In genomic region chr21:36068748-36069398, GRCh38 we compare ENCODE assay signal across 8 cellular contexts. TPM values are rescaled to one million over a fixed set of nuclear protein-coding genes. Genes with fewer than 3 reads are reported as not detected.
DNase-seq lines count a peak whose midpoint lies in the region; ATAC-seq and TF ChIP-seq lines count a peak whose summit lies in the region.

No MANE protein-coding gene starts in this region.

- peak overlapping the region; percentile 90 for H3K4me3 Mint-ChIP-seq in stimulated activated naive CD8-positive, alpha-beta T cell treated with anti-CD3 and anti-CD28 coated beads, Interleukin-15, Interleukin-2, amounts not matched to agents 100 ng/mL and 50 ng/mL, for 24 hours
- no peak overlapping the region for H3K4me3 Mint-ChIP-seq in stimulated activated naive CD8-positive, alpha-beta T cell treated with anti-CD3 and anti-CD28 coated beads, Interleukin-15, amount 100 ng/mL, for 72 hours
- H3K4me3 Mint-ChIP-seq in brain = peak overlapping the region; percentile 1 to 93 (median 88)
- H3K4me3 Mint-ChIP-seq in naive thymus-derived CD8-positive, alpha-beta T cell = peak overlapping the region in 8 of 10 donors; percentile 34 to 92 (median 90)

- no peak for TF ChIP-seq CTCF in brain (conservative IDR thresholded peaks at IDR 0.05)

- POLR2A ChIA-PET in naive thymus-derived CD8-positive, alpha-beta T cell (lab: Charles Lee) = interaction anchor here (0.6 to 2.8 kb wide), 8 partner anchors 9 to 1308 kb away, joined by 3 to 60 read pairs (median 4); partner anchors contain the start of gene SETD4

- peaks cover 47% of the 10 kb centered on the region for H3K36me3 Mint-ChIP-seq in stimulated activated naive CD8-positive, alpha-beta T cell treated with anti-CD3 and anti-CD28 coated beads, Interleukin-15, Interleukin-2, amounts not matched to agents 100 ng/mL and 50 ng/mL, for 24 hours (ENCODE audit: low read depth)
- peaks cover 23% of the 10 kb centered on the region for H3K36me3 Mint-ChIP-seq in brain
- H3K36me3 Mint-ChIP-seq in naive thymus-derived CD8-positive, alpha-beta T cell = peaks cover 12 to 23% (median 22%) of the 10 kb centered on the region in 3 donors

- peaks cover 7% of the 10 kb centered on the region for H3K9me3 Mint-ChIP-seq in stimulated activated naive CD8-positive, alpha-beta T cell treated with anti-CD3 and anti-CD28 coated beads, Interleukin-15, Interleukin-2, amounts not matched to agents 100 ng/mL and 50 ng/mL, for 24 hours
- peaks cover 5 to 8% of the 10 kb centered on the region in 2 donors for H3K9me3 Mint-ChIP-seq in stimulated activated naive CD8-positive, alpha-beta T cell treated with anti-CD3 and anti-CD28 coated beads, Interleukin-15, amount 100 ng/mL, for 72 hours
- H3K9me3 Mint-ChIP-seq in brain = peaks cover 9 to 13% (median 11%) of the 10 kb centered on the region in 5 experiments
- peaks cover 0 to 16% (median 6%) of the 10 kb centered on the region in 9 donors for H3K9me3 Mint-ChIP-seq in naive thymus-derived CD8-positive, alpha-beta T cell

- peaks cover 59% of the 10 kb centered on the region for H3K4me1 Mint-ChIP-seq in stimulated activated naive CD8-positive, alpha-beta T cell treated with anti-CD3 and anti-CD28 coated beads, Interleukin-15, Interleukin-2, amounts not matched to agents 100 ng/mL and 50 ng/mL, for 24 hours (ENCODE audit: low read depth)
- peaks cover 49% of the 10 kb centered on the region for H3K4me1 Mint-ChIP-seq in stimulated activated naive CD8-positive, alpha-beta T cell treated with anti-CD3 and anti-CD28 coated beads, Interleukin-15, amount 100 ng/mL, for 72 hours
- peaks cover 35% of the 10 kb centered on the region for H3K4me1 Mint-ChIP-seq in brain
- peaks cover 28 to 47% (median 38%) of the 10 kb centered on the region in 4 donors for H3K4me1 Mint-ChIP-seq in naive thymus-derived CD8-positive, alpha-beta T cell

- no peak overlapping the region for H3K27ac Mint-ChIP-seq in stimulated activated naive CD8-positive, alpha-beta T cell treated with anti-CD3 and anti-CD28 coated beads, Interleukin-15, Interleukin-2, amounts not matched to agents 100 ng/mL and 50 ng/mL, for 24 hours
- H3K27ac Mint-ChIP-seq in stimulated activated naive CD8-positive, alpha-beta T cell treated with anti-CD3 and anti-CD28 coated beads, Interleukin-15, amount 100 ng/mL, for 72 hours = peak overlapping the region in 1 of 2 donors; percentile 62
- H3K27ac Mint-ChIP-seq in brain = peak overlapping the region in 3 of 5 experiments; percentile 32 to 77 (median 53)
- peak overlapping the region in 5 of 10 donors; percentile 28 to 90 (median 83) for H3K27ac Mint-ChIP-seq in naive thymus-derived CD8-positive, alpha-beta T cell

- H3K27me3 Mint-ChIP-seq in stimulated activated naive CD8-positive, alpha-beta T cell treated with anti-CD3 and anti-CD28 coated beads, Interleukin-15, Interleukin-2, amounts not matched to agents 100 ng/mL and 50 ng/mL, for 24 hours = no peaks in the 10 kb centered on the region
- H3K27me3 Mint-ChIP-seq in stimulated activated naive CD8-positive, alpha-beta T cell treated with anti-CD3 and anti-CD28 coated beads, Interleukin-15, amount 100 ng/mL, for 72 hours = no peaks in the 10 kb centered on the region
- peaks cover 30% of the 10 kb centered on the region for H3K27me3 Mint-ChIP-seq in brain
- H3K27me3 Mint-ChIP-seq in naive thymus-derived CD8-positive, alpha-beta T cell = no peaks in the 10 kb centered on the region

- no peak for DNase-seq in stimulated activated naive CD8-positive, alpha-beta T cell treated with anti-CD3 and anti-CD28 coated beads, Interleukin-15, amount 100 ng/mL, for 72 hours
- DNase-seq in naive thymus-derived CD8-positive, alpha-beta T cell = no peak
- no peak for DNase-seq in central memory CD4-positive, alpha-beta T cell
- no peak for DNase-seq in NCI-H187 (lab: John Stamatoyannopoulos, UW)
- DNase-seq in RKO (ENCODE audit: low spot score) = no peak
- DNase-seq in GM03348 (ENCODE audit: low spot score) = no peak

- ATAC-seq in stimulated activated naive CD8-positive, alpha-beta T cell treated with anti-CD3 and anti-CD28 coated beads, Interleukin-15, amount 100 ng/mL, for 72 hours = no peak
- ATAC-seq in naive thymus-derived CD8-positive, alpha-beta T cell = no peak

RNA-seq across cellular contexts. Expression of gene CBR1, which starts 1.0 kb away (rescaled TPM):
- 190 TPM for polyA plus RNA-seq in brain (ENCODE audit: insufficient read depth, low read depth, low replicate concordance)
- 10 to 100 TPM; 23.9 to 24.6 TPM for total RNA-seq in naive thymus-derived CD8-positive, alpha-beta T cell
- polyA plus RNA-seq in naive thymus-derived CD8-positive, alpha-beta T cell = 10 to 100 TPM; 36.3 to 59.9 (median 50.8) TPM

RNA-seq across cellular contexts. Expression of gene SETD4, which starts 8.5 kb away (rescaled TPM):
- 8.8 TPM for polyA plus RNA-seq in brain (ENCODE audit: insufficient read depth, low read depth, low replicate concordance)
- 10 to 100 TPM; 25.4 to 31.7 TPM for total RNA-seq in naive thymus-derived CD8-positive, alpha-beta T cell
- polyA plus RNA-seq in naive thymus-derived CD8-positive, alpha-beta T cell = 1 to 10 TPM; 6.5 to 9.8 (median 9.6) TPM

Comparison
In these comparisons a context has a peak if more than half of its experiments do, and no peak if none do; other contexts are left out.
1. H3K4me3 Mint-ChIP-seq: peak in stimulated activated naive CD8-positive, alpha-beta T cell treated with anti-CD3 and anti-CD28 coated beads, Interleukin-15, Interleukin-2, amounts not matched to agents 100 ng/mL and 50 ng/mL, for 24 hours (single experiment), brain (5 of 5) and naive thymus-derived CD8-positive, alpha-beta T cell (8 of 10); none in stimulated activated naive CD8-positive, alpha-beta T cell treated with anti-CD3 and anti-CD28 coated beads, Interleukin-15, amount 100 ng/mL, for 72 hours (0 of 2).